ENCODE assay signal across 28 cellular contexts in the genomic region with DNA sequence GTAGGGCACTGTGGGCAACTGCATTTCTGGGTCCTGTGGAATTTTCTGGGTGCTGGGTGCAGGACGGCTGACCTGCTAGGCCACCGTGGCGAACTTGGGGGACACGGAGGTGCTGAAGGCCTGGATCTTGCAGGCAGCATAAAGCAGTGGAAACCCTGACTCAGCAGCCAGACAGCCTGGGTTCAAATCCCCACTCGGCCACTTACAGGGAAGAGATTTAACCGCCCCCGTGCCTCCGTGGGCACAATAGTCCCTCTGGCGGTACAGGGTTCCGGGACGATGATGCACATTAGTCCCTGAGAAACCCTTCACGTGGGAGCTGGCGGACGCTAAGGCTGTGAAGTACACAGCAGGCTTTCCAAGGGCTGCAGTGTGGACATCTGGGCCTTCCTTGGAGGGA. TPM values are rescaled to one million over a fixed set of nuclear protein-coding genes. Genes with fewer than 3 reads are reported as not detected.
DNase-seq lines count a peak whose midpoint lies in the region; ATAC-seq and TF ChIP-seq lines count a peak whose summit lies in the region.
"Had no signal": no experiment of that assay in that cellular context is flagged by ENCODE, and none has a peak within 500 bp of the region (broad histone marks: within the 10 kb centered on the region; RNA-seq: fewer than 3 reads in every experiment).

No MANE protein-coding gene starts in this region.

- H2AFZ ChIP-seq in neural progenitor cell (replicated peaks) = no peak overlapping the region
- H2AFZ ChIP-seq: GM23248 had no signal

- H3K27me3 ChIP-seq in neural progenitor cell = no peaks in the 10 kb centered on the region
- H3K27me3 ChIP-seq: BLaER1 treated with 17β-estradiol and CSF1 and Interleukin-3, amounts not matched to agents 10 nM and 100 nM; SJSA1 had no signal

- POLR2A ChIA-PET in naive thymus-derived CD8-positive, alpha-beta T cell (lab: Charles Lee) = no interaction called here

- H3K36me3 ChIP-seq in neural progenitor cell = no peaks in the 10 kb centered on the region

- H3K36me3 Mint-ChIP-seq in activated T-cell treated with anti-CD3 and anti-CD28 coated beads, Interleukin-2, amount 50 U/mL, for 24 hours (ENCODE audit: low read depth) = peaks cover 40% of the 10 kb centered on the region
- H3K36me3 Mint-ChIP-seq in activated T-cell treated with anti-CD3 and anti-CD28 coated beads, Interleukin-2, amount 50 U/mL, for 4 hours (ENCODE audit: insufficient read depth) = peaks cover 26% of the 10 kb centered on the region
- H3K36me3 Mint-ChIP-seq in neural progenitor cell (peaks cover 8% of the 10 kb centered on the region), progenitor cell of endocrine pancreas (ENCODE audit: insufficient read depth) (peaks cover 8% of the 10 kb centered on the region)
- H3K36me3 Mint-ChIP-seq in naive thymus-derived CD8-positive, alpha-beta T cell = peaks cover 0 to 17% (median 8%) of the 10 kb centered on the region in 3 donors

- H3K79me2 ChIP-seq in neural progenitor cell (ENCODE audit: low read depth) = peaks cover 12% of the 10 kb centered on the region

- no peak for TF ChIP-seq CTCF in NB4 (IDR thresholded peaks at IDR 0.05; ENCODE audit: low read depth, low read length)
- TF ChIP-seq CTCF in neural progenitor cell (IDR thresholded peaks at IDR 0.05) = no peak
- no peak for TF ChIP-seq CTCF in progenitor cell of endocrine pancreas (IDR thresholded peaks at IDR 0.05; ENCODE audit: unreplicated experiment)

- H3K4me2 ChIP-seq in neural progenitor cell = no peak overlapping the region
- H3K4me2 ChIP-seq: BLaER1 treated with 17β-estradiol and CSF1 and Interleukin-3, amounts not matched to agents 10 nM and 100 nM; KMS-11 had no signal

- no peak for ATAC-seq in activated T-cell treated with anti-CD3 and anti-CD28 coated beads, Interleukin-2, amount 50 U/mL, for 4 hours
- ATAC-seq in naive thymus-derived CD8-positive, alpha-beta T cell = no peak

- H4K20me1 ChIP-seq in neural progenitor cell (ENCODE audit: low read depth) = peaks cover 27% of the 10 kb centered on the region

- H3K27ac ChIP-seq in neural progenitor cell = no peak overlapping the region
- H3K27ac ChIP-seq: GM23248, KMS-11, SJSA1 had no signal

- H3K4me1 ChIP-seq in neural progenitor cell = peaks cover 30% of the 10 kb centered on the region

- no peaks in the 10 kb centered on the region for H3K9me3 ChIP-seq in neural progenitor cell (ENCODE audit: low read depth)
- H3K9me3 ChIP-seq: BLaER1 treated with 17β-estradiol and CSF1 and Interleukin-3, amounts not matched to agents 10 nM and 100 nM; HAP-1; SJSA1 had no signal

- peaks cover 19% of the 10 kb centered on the region for H3K4me1 Mint-ChIP-seq in activated T-cell treated with anti-CD3 and anti-CD28 coated beads, Interleukin-2, amount 50 U/mL, for 24 hours (ENCODE audit: low read depth)
- H3K4me1 Mint-ChIP-seq in activated T-cell treated with anti-CD3 and anti-CD28 coated beads, Interleukin-2, amount 50 U/mL, for 4 hours (ENCODE audit: low read depth) = peaks cover 13% of the 10 kb centered on the region
- H3K4me1 Mint-ChIP-seq in neural progenitor cell = peaks cover 16% of the 10 kb centered on the region
- peaks cover 5 to 14% (median 13%) of the 10 kb centered on the region in 4 donors for H3K4me1 Mint-ChIP-seq in naive thymus-derived CD8-positive, alpha-beta T cell
- H3K4me1 Mint-ChIP-seq in progenitor cell of endocrine pancreas (ENCODE audit: low read depth) = peaks cover 14% of the 10 kb centered on the region

- H3K4me3 Mint-ChIP-seq in activated T-cell treated with anti-CD3 and anti-CD28 coated beads, Interleukin-2, amount 50 U/mL, for 24 hours = no peak overlapping the region
- H3K4me3 Mint-ChIP-seq in activated T-cell treated with anti-CD3 and anti-CD28 coated beads, Interleukin-2, amount 50 U/mL, for 4 hours = no peak overlapping the region
- H3K4me3 Mint-ChIP-seq in neural progenitor cell = no peak overlapping the region
- H3K4me3 Mint-ChIP-seq in naive thymus-derived CD8-positive, alpha-beta T cell = no peak overlapping the region
- H3K4me3 Mint-ChIP-seq in progenitor cell of endocrine pancreas (ENCODE audit: low read depth) = no peak overlapping the region
- H3K4me3 Mint-ChIP-seq: CD4-positive, alpha-beta memory T cell had no signal

- H3K4me3 ChIP-seq in NB4 (ENCODE audit: low read depth, low read length) = no peak overlapping the region
- no peak overlapping the region for H3K4me3 ChIP-seq in neural progenitor cell
- H3K4me3 ChIP-seq: BLaER1 treated with 17β-estradiol and CSF1 and Interleukin-3, amounts not matched to agents 10 nM and 100 nM; GM23248; HAP-1; SJSA1 had no signal

- no peak for TF ChIP-seq POLR2A in NB4 (IDR thresholded peaks at IDR 0.05; ENCODE audit: extremely low read depth, insufficient read length)

- H3K9ac ChIP-seq in neural progenitor cell = no peak overlapping the region
- H3K9ac ChIP-seq: GM23248, KMS-11 had no signal

- H3K27me3 Mint-ChIP-seq in activated T-cell treated with anti-CD3 and anti-CD28 coated beads, Interleukin-2, amount 50 U/mL, for 24 hours = no peaks in the 10 kb centered on the region
- no peaks in the 10 kb centered on the region for H3K27me3 Mint-ChIP-seq in activated T-cell treated with anti-CD3 and anti-CD28 coated beads, Interleukin-2, amount 50 U/mL, for 4 hours (ENCODE audit: low read depth)
- H3K27me3 Mint-ChIP-seq in neural progenitor cell (ENCODE audit: insufficient read depth, low read depth) (peaks cover 4% of the 10 kb centered on the region), progenitor cell of endocrine pancreas (no peaks in the 10 kb centered on the region)
- H3K27me3 Mint-ChIP-seq in naive thymus-derived CD8-positive, alpha-beta T cell = no peaks in the 10 kb centered on the region
- H3K27me3 Mint-ChIP-seq: CD4-positive, alpha-beta memory T cell had no signal

- no peaks in the 10 kb centered on the region for H3K9me3 Mint-ChIP-seq in activated T-cell treated with anti-CD3 and anti-CD28 coated beads, Interleukin-2, amount 50 U/mL, for 24 hours
- H3K9me3 Mint-ChIP-seq in activated T-cell treated with anti-CD3 and anti-CD28 coated beads, Interleukin-2, amount 50 U/mL, for 4 hours = no peaks in the 10 kb centered on the region
- H3K9me3 Mint-ChIP-seq in neural progenitor cell = no peaks in the 10 kb centered on the region
- H3K9me3 Mint-ChIP-seq in naive thymus-derived CD8-positive, alpha-beta T cell = no peaks in the 10 kb centered on the region
- H3K9me3 Mint-ChIP-seq in progenitor cell of endocrine pancreas (ENCODE audit: low read depth) = no peaks in the 10 kb centered on the region

- no peak for DNase-seq in activated T-cell treated with anti-CD3 and anti-CD28 coated beads, Interleukin-2, amount 50 U/mL, for 24 hours
- DNase-seq in activated T-cell treated with anti-CD3 and anti-CD28 coated beads, Interleukin-2, amount 50 U/mL, for 4 hours = no peak
- DNase-seq in CD1c-positive myeloid dendritic cell (ENCODE audit: extremely low spot score) (peak; percentile 19), NB4 (ENCODE audit: low read depth) (peak; percentile 60), neural progenitor cell (ENCODE audit: low spot score) (no peak), progenitor cell of endocrine pancreas (ENCODE audit: low spot score, unreplicated experiment) (no peak), amniotic stem cell (lab: John Stamatoyannopoulos, UW) (no peak)
- DNase-seq in naive thymus-derived CD8-positive, alpha-beta T cell = no peak
- DNase-seq: AML-193; CD4-positive, alpha-beta memory T cell; COR-L47; DMS79 treated with DMSO at 0.1 percent for 48 hours; GM23248; MM.1S; NCI-H1048; NCI-H1417; NCI-H1694; NCI-H2029 treated with DMSO at 0.1 percent for 48 hours; NCI-H446 treated with DMSO at 0.1 percent for 48 hours; NCI-H526; NCI-H82; NK-92 treated with Interleukin-12 subunit alpha and Interleukin-12 subunit beta, amount 100 ng/mL, for 24 hours; Right ventricle myocardium superior; RPMI8226 had no signal

- peak overlapping the region; percentile 71 for H3K27ac Mint-ChIP-seq in activated T-cell treated with anti-CD3 and anti-CD28 coated beads, Interleukin-2, amount 50 U/mL, for 24 hours
- peak overlapping the region; percentile 29 for H3K27ac Mint-ChIP-seq in neural progenitor cell
- H3K27ac Mint-ChIP-seq in naive thymus-derived CD8-positive, alpha-beta T cell = peak overlapping the region in 4 of 10 donors; percentile 28 to 58 (median 39)
- H3K27ac Mint-ChIP-seq in progenitor cell of endocrine pancreas = no peak overlapping the region

- peaks cover 33% of the 10 kb centered on the region for H3F3A ChIP-seq in neural progenitor cell (ENCODE audit: low read depth)

RNA-seq across cellular contexts. Expression of gene FAM83E, which starts 3.0 kb away (rescaled TPM):
- 10 to 100 TPM; 11.3 to 15.7 (median 13.1) TPM for total RNA-seq in activated T-cell treated with anti-CD3 and anti-CD28 coated beads, Interleukin-2, amount 50 U/mL, for 4 hours
- total RNA-seq in neural progenitor cell (ENCODE audit: low replicate concordance) = 0.06 and 2.6 TPM in 2 replicates
- total RNA-seq in naive thymus-derived CD8-positive, alpha-beta T cell = 1 to 10 TPM; 8.0 TPM
- polyA plus RNA-seq in naive thymus-derived CD8-positive, alpha-beta T cell = not detected
- total RNA-seq in progenitor cell of endocrine pancreas = 3.8 and 4.3 TPM in 2 replicates
- total RNA-seq: GM23248, Right ventricle myocardium superior had no signal
- polyA plus RNA-seq: CD4-positive, alpha-beta memory T cell; GM23248 had no signal

RNA-seq across cellular contexts. Expression of gene SPACA4, which starts 5.3 kb away (rescaled TPM):
- total RNA-seq in activated T-cell treated with anti-CD3 and anti-CD28 coated beads, Interleukin-2, amount 50 U/mL, for 4 hours = not detected
- total RNA-seq in neural progenitor cell (ENCODE audit: low replicate concordance) (not detected in 2 replicates), progenitor cell of endocrine pancreas (not detected in 2 replicates)
- not detected for total RNA-seq in naive thymus-derived CD8-positive, alpha-beta T cell
- polyA plus RNA-seq in naive thymus-derived CD8-positive, alpha-beta T cell = not detected
- total RNA-seq: CD4-positive, alpha-beta memory T cell; GM23248; Right ventricle myocardium superior; SJSA1 had no signal
- polyA plus RNA-seq: CD4-positive, alpha-beta memory T cell; GM23248 had no signal

RNA-seq across cellular contexts. Expression of gene RPL18, which starts 7.1 kb away (rescaled TPM):
- 1,000 to 10,000 TPM; 2,406 to 2,595 (median 2,478) TPM for total RNA-seq in activated T-cell treated with anti-CD3 and anti-CD28 coated beads, Interleukin-2, amount 50 U/mL, for 4 hours
- total RNA-seq in neural progenitor cell (ENCODE audit: low replicate concordance) (1,962 and 2,391 TPM in 2 replicates), progenitor cell of endocrine pancreas (1,379 and 1,392 TPM in 2 replicates)
- 1,000 to 10,000 TPM; 2,380 to 2,437 TPM for total RNA-seq in naive thymus-derived CD8-positive, alpha-beta T cell
- 1,000 to 10,000 TPM; 2,610 to 3,008 (median 2,848) TPM for polyA plus RNA-seq in naive thymus-derived CD8-positive, alpha-beta T cell

RNA-seq across cellular contexts. Expression of gene SPHK2, which starts 7.4 kb away (rescaled TPM):
- total RNA-seq in activated T-cell treated with anti-CD3 and anti-CD28 coated beads, Interleukin-2, amount 50 U/mL, for 4 hours = 10 to 100 TPM; 39.8 to 43.1 (median 40.6) TPM
- total RNA-seq in neural progenitor cell (ENCODE audit: low replicate concordance) = 7.2 and 46.1 TPM in 2 replicates
- total RNA-seq in naive thymus-derived CD8-positive, alpha-beta T cell = 10 to 100 TPM; 39.1 to 40.4 TPM
- polyA plus RNA-seq in naive thymus-derived CD8-positive, alpha-beta T cell = 1 to 10 TPM; 7.5 to 9.1 (median 8.3) TPM
- 137 and 138 TPM in 2 replicates for total RNA-seq in progenitor cell of endocrine pancreas

RNA-seq across cellular contexts. Expression of gene DBP, which starts 25.3 kb away (rescaled TPM):
- total RNA-seq in activated T-cell treated with anti-CD3 and anti-CD28 coated beads, Interleukin-2, amount 50 U/mL, for 4 hours = 10 to 100 TPM in 2 of 3 donors, 1 to 10 TPM in 1; 6.7 to 12.3 (median 11.2) TPM
- 7.4 and 10.3 TPM in 2 replicates for total RNA-seq in neural progenitor cell (ENCODE audit: low replicate concordance)
- total RNA-seq in naive thymus-derived CD8-positive, alpha-beta T cell = 10 to 100 TPM; 63.1 to 66.6 TPM
- polyA plus RNA-seq in naive thymus-derived CD8-positive, alpha-beta T cell = 10 to 100 TPM; 37.5 to 97.8 (median 63.1) TPM
- total RNA-seq in progenitor cell of endocrine pancreas = 5.1 and 5.3 TPM in 2 replicates

Comparison
In these comparisons a context has a peak if more than half of its experiments do, and no peak if none do; other contexts are left out.
1. DNase-seq: peak in CD1c-positive myeloid dendritic cell (single experiment) and NB4 (single experiment); none in activated T-cell treated with anti-CD3 and anti-CD28 coated beads, Interleukin-2, amount 50 U/mL, for 24 hours (single experiment), activated T-cell treated with anti-CD3 and anti-CD28 coated beads, Interleukin-2, amount 50 U/mL, for 4 hours (single experiment), neural progenitor cell (single experiment), naive thymus-derived CD8-positive, alpha-beta T cell (0 of 10), progenitor cell of endocrine pancreas (single experiment) and amniotic stem cell (single experiment).